In the genomic region with DNA sequence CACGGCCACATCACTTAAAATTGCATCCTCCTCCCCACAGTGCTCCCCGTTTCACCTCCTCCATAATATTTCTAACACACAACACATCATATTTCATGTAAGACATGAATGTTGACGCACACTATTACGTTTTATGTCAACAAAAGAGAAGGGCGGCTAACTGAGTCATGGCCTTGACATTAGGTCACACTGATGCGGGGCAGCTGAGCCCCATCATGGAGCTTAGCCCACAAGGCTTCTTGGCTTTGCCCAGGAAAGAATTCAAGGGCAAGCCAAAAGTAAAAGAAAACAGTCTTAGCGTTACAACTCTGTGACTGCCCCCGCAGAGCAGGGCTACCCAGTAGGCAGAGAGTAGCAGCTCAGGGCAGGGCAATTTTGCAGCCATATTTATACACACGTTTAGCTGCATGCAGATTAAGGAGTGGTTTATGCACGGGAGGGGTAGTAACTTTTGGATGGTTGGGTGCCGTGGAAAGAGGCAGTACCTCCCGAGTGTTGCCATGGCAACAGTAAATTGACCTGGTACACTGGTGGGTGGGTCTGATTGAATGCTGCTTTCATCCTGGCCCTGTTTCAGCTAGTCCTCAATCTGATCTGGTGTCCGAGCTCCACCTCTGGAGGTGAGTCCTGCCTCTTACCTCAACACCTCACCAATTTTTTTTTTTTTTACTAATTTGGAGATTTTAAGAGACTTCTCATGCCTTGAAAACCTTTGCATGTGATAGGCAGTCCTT, we compare ENCODE assay signal across 15 cellular contexts.
DNase-seq lines count a peak whose midpoint lies in the region; ATAC-seq and TF ChIP-seq lines count a peak whose summit lies in the region.
"Had no signal": no experiment of that assay in that cellular context is flagged by ENCODE, and none has a peak within 500 bp of the region (broad histone marks: within the 10 kb centered on the region; RNA-seq: fewer than 3 reads in every experiment).

No MANE protein-coding gene starts in this region.

- no peaks in the 10 kb centered on the region for H3K9me3 ChIP-seq in thoracic aorta
- H3K9me3 ChIP-seq in right atrium auricular region, result no peaks in the 10 kb centered on the region

- H3K4me1 Mint-ChIP-seq in activated T-cell treated with anti-CD3 and anti-CD28 coated beads, Interleukin-2, amount 50 U/mL, for 24 hours (ENCODE audit: low read depth), result peaks cover 3% of the 10 kb centered on the region
- peaks cover 2% of the 10 kb centered on the region for H3K4me1 Mint-ChIP-seq in T-helper 2 cell treated with Interferon-gamma antibody and Interleukin-4, amounts not matched to agents 5 μg/mL and 100 μg/mL, for 36 hours (ENCODE audit: low read depth)
- H3K4me1 Mint-ChIP-seq: immature natural killer cell had no signal

- H3K27me3 ChIP-seq in thoracic aorta (replicated peaks; ENCODE audit: insufficient read depth), result no peaks in the 10 kb centered on the region
- no peaks in the 10 kb centered on the region for H3K27me3 ChIP-seq in right atrium auricular region

- no peak overlapping the region for H3K27ac Mint-ChIP-seq in activated T-cell treated with anti-CD3 and anti-CD28 coated beads, Interleukin-2, amount 50 U/mL, for 24 hours
- no peak overlapping the region for H3K27ac Mint-ChIP-seq in T-helper 2 cell treated with Interferon-gamma antibody and Interleukin-4, amounts not matched to agents 5 μg/mL and 100 μg/mL, for 36 hours
- H3K27ac Mint-ChIP-seq: IgD-negative memory B cell, immature natural killer cell, progenitor cell of endocrine pancreas, T-helper 17 cell had no signal

- H3K27ac ChIP-seq in thoracic aorta (no peak overlapping the region), right atrium auricular region (no peak overlapping the region)

- DNase-seq in NCI-H345 (lab: John Stamatoyannopoulos, UW) (peak; percentile 30), NCI-H345 treated with DMSO at 0.1 percent for 48 hours (lab: John Stamatoyannopoulos, UW; ENCODE audit: unreplicated experiment) (no peak), RPMI8226 (peak; percentile 35), fibroblast of villous mesenchyme (ENCODE audit: low read depth) (peak; percentile 20), thoracic aorta (ENCODE audit: low spot score) (no peak), right atrium auricular region (ENCODE audit: low spot score) (no peak)
- DNase-seq in activated T-cell treated with anti-CD3 and anti-CD28 coated beads, Interleukin-2, amount 50 U/mL, for 24 hours, result no peak
- DNase-seq in T-helper 2 cell treated with Interferon-gamma antibody and Interleukin-4, amounts not matched to agents 5 μg/mL and 100 μg/mL, for 36 hours (ENCODE audit: low spot score), result no peak
- DNase-seq: activated CD4-positive, alpha-beta T cell treated with anti-CD3 and anti-CD28 coated beads for 4 hours; activated T-cell treated with anti-CD3 and anti-CD28 coated beads for 4 hours; immature natural killer cell; NCI-H2107; T-helper 17 cell had no signal

- no peaks in the 10 kb centered on the region for H3K36me3 ChIP-seq in thoracic aorta
- no peaks in the 10 kb centered on the region for H3K36me3 ChIP-seq in right atrium auricular region

- TF ChIP-seq CTCF in fibroblast of villous mesenchyme (IDR thresholded peaks at IDR 0.05; ENCODE audit: insufficient read depth, low read depth, low read length) (no peak), thoracic aorta (IDR thresholded peaks at IDR 0.05) (no peak), right atrium auricular region (IDR thresholded peaks at IDR 0.05) (no peak)

- H3K9me3 Mint-ChIP-seq in activated T-cell treated with anti-CD3 and anti-CD28 coated beads, Interleukin-2, amount 50 U/mL, for 24 hours, result no peaks in the 10 kb centered on the region
- no peaks in the 10 kb centered on the region for H3K9me3 Mint-ChIP-seq in T-helper 2 cell treated with Interferon-gamma antibody and Interleukin-4, amounts not matched to agents 5 μg/mL and 100 μg/mL, for 36 hours
- H3K9me3 Mint-ChIP-seq: immature natural killer cell had no signal

- no peak overlapping the region for H3K4me3 Mint-ChIP-seq in activated T-cell treated with anti-CD3 and anti-CD28 coated beads, Interleukin-2, amount 50 U/mL, for 24 hours
- H3K4me3 Mint-ChIP-seq in T-helper 2 cell treated with Interferon-gamma antibody and Interleukin-4, amounts not matched to agents 5 μg/mL and 100 μg/mL, for 36 hours, result no peak overlapping the region
- H3K4me3 Mint-ChIP-seq: IgD-negative memory B cell, immature natural killer cell, T-helper 17 cell had no signal

- peaks cover 0 to 15% of the 10 kb centered on the region in 2 donors for H3K4me1 ChIP-seq in thoracic aorta (ENCODE audit: control insufficient read depth in 1 of 2, low read depth in 2 of 2)
- no peaks in the 10 kb centered on the region for H3K4me1 ChIP-seq in right atrium auricular region

- H3K27me3 Mint-ChIP-seq in activated T-cell treated with anti-CD3 and anti-CD28 coated beads, Interleukin-2, amount 50 U/mL, for 24 hours, result peaks cover 49% of the 10 kb centered on the region
- peaks cover 28% of the 10 kb centered on the region for H3K27me3 Mint-ChIP-seq in T-helper 2 cell treated with Interferon-gamma antibody and Interleukin-4, amounts not matched to agents 5 μg/mL and 100 μg/mL, for 36 hours (ENCODE audit: low read depth)

- ATAC-seq in thoracic aorta (ENCODE audit: insufficient number of reproducible peaks, low FRiP score, low read depth), result peak; percentile 41
- ATAC-seq: T-helper 17 cell had no signal

- no peaks in the 10 kb centered on the region for H3K36me3 Mint-ChIP-seq in activated T-cell treated with anti-CD3 and anti-CD28 coated beads, Interleukin-2, amount 50 U/mL, for 24 hours (ENCODE audit: low read depth)
- H3K36me3 Mint-ChIP-seq in T-helper 2 cell treated with Interferon-gamma antibody and Interleukin-4, amounts not matched to agents 5 μg/mL and 100 μg/mL, for 36 hours (ENCODE audit: low read depth), result no peaks in the 10 kb centered on the region
- H3K36me3 Mint-ChIP-seq: IgD-negative memory B cell had no signal

- no peak overlapping the region for H3K4me3 ChIP-seq in fibroblast of villous mesenchyme (ENCODE audit: low read depth, low read length)
- H3K4me3 ChIP-seq in thoracic aorta, result peak overlapping the region; percentile 41
- H3K4me3 ChIP-seq in right atrium auricular region, result no peak overlapping the region

Comparison
In these comparisons a context has a peak if more than half of its experiments do, and no peak if none do; other contexts are left out.
1. DNase-seq: peak in NCI-H345 (single experiment), RPMI8226 (single experiment) and fibroblast of villous mesenchyme (single experiment); none in NCI-H345 treated with DMSO at 0.1 percent for 48 hours (single experiment), thoracic aorta (single experiment), activated T-cell treated with anti-CD3 and anti-CD28 coated beads, Interleukin-2, amount 50 U/mL, for 24 hours (single experiment), T-helper 2 cell treated with Interferon-gamma antibody and Interleukin-4, amounts not matched to agents 5 μg/mL and 100 μg/mL, for 36 hours (single experiment) and right atrium auricular region (single experiment).